ENCODE assay signal across 22 cellular contexts in genomic region chr10:78507761-78508160, GRCh38.
DNase-seq lines count a peak whose midpoint lies in the region; TF ChIP-seq lines count a peak whose summit lies in the region.
"Had no signal": no experiment of that assay in that cellular context is flagged by ENCODE, and none has a peak within 500 bp of the region (broad histone marks: within the 10 kb centered on the region; RNA-seq: fewer than 3 reads in every experiment).

No MANE protein-coding gene starts in this region.

- no peaks in the 10 kb centered on the region for H3F3A ChIP-seq in SK-N-SH (replicated peaks; ENCODE audit: insufficient read depth)

- 0 out of 2 replicates have a peak, but pooled peaks cover 7% of the 10 kb centered on the region for H3K9me3 ChIP-seq in SK-N-SH
- no peaks in the 10 kb centered on the region for H3K9me3 ChIP-seq in stomach
- no peaks in the 10 kb centered on the region for H3K9me3 ChIP-seq in tibial nerve
- H3K9me3 ChIP-seq: adrenal gland, heart left ventricle, Peyer's patch, SJCRH30 had no signal

- H3K9me3 Mint-ChIP-seq in activated T-cell treated with anti-CD3 and anti-CD28 coated beads, Interleukin-2, amount 50 U/mL, for 24 hours: no peaks in the 10 kb centered on the region
- H3K9me3 Mint-ChIP-seq: CD4-positive, alpha-beta T cell; dendritic cell treated with granulocyte-macrophage colony-stimulating factor and Interleukin-4, amounts not matched to agents 40 ng/mL and 50 ng/mL, for 4 days had no signal

- TF ChIP-seq POLR2A in stomach (IDR thresholded peaks at IDR 0.05) (no peak), tibial nerve (IDR thresholded peaks at IDR 0.05) (no peak)

- no peak for TF ChIP-seq RAD21 in SK-N-SH (IDR thresholded peaks at IDR 0.05; ENCODE audit: low read length)

- H3K79me2 ChIP-seq in SK-N-SH (ENCODE audit: insufficient read depth): no peaks in the 10 kb centered on the region

- H3K4me1 ChIP-seq in SK-N-SH (ENCODE audit: control insufficient read depth in 1 of 2, insufficient read depth in 2 of 2, low read depth in 1 of 2, low read length in 1 of 2) (peaks cover 2 to 36% of the 10 kb centered on the region in 2 experiments; a peak in 3 of 4 replicates), stomach (peaks cover 0 to 40% (median 18%) of the 10 kb centered on the region in 4 donors), tibial nerve (peaks cover 0 to 43% (median 3%) of the 10 kb centered on the region in 4 donors)
- H3K4me1 ChIP-seq: adrenal gland, Peyer's patch, SJCRH30 had no signal

- intact Hi-C loops in stomach (cut with DNase I; ENCODE audit: low total_unique reads): no loop called here

- no peak overlapping the region for H3K4me3 Mint-ChIP-seq in activated T-cell treated with anti-CD3 and anti-CD28 coated beads, Interleukin-2, amount 50 U/mL, for 24 hours
- H3K4me3 Mint-ChIP-seq: CD4-positive, alpha-beta T cell; dendritic cell treated with granulocyte-macrophage colony-stimulating factor and Interleukin-4, amounts not matched to agents 40 ng/mL and 50 ng/mL, for 4 days had no signal

- TF ChIP-seq CTCF in SK-N-SH (IDR thresholded peaks at IDR 0.05) (no peak), stomach (IDR thresholded peaks at IDR 0.05) (no peak), tibial nerve (IDR thresholded peaks at IDR 0.05) (no peak)

- DNase-seq in SK-N-SH (peak; percentile 61), ecto neural progenitor cell (ENCODE audit: low spot score) (peak; percentile 53), midbrain (lab: John Stamatoyannopoulos, UW) (peak; percentile 67), stomach (no peak), tibial nerve (ENCODE audit: low spot score in 2 of 2) (no peak)
- no peak for DNase-seq in stimulated activated CD4-positive, alpha-beta T cell treated with anti-CD3 and anti-CD28 coated beads, Interleukin-15, amount 100 ng/mL, for 24 hours
- DNase-seq in activated T-cell treated with anti-CD3 and anti-CD28 coated beads, Interleukin-2, amount 50 U/mL, for 24 hours: no peak
- DNase-seq: activated CD4-positive, alpha-beta T cell treated with anti-CD3 and anti-CD28 coated beads, Interleukin-2, amount 50 U/mL, for 1 hour; activated gamma-delta T cell; activated T-cell treated with anti-CD3 and anti-CD28 coated beads for 4 hours; adrenal gland; CD4-positive, alpha-beta T cell; DMS 273 treated with DMSO at 0.1 percent for 48 hours; heart left ventricle; MG63; NCI-H1417 treated with DMSO at 0.1 percent for 48 hours; NCI-H2107; NCI-H446 treated with DMSO at 0.1 percent for 48 hours; Peyer's patch; SJCRH30; T-helper 2 cell had no signal

- TF ChIP-seq EP300 in SK-N-SH (IDR thresholded peaks at IDR 0.05; ENCODE audit: borderline replicate concordance in 1 of 2, low read depth in 1 of 2, low read length in 1 of 2): peak in 1 of 2 experiments; percentile 40; a peak in 1 of 4 replicates
- peak; percentile 32 for TF ChIP-seq EP300 in stomach (IDR thresholded peaks at IDR 0.05)
- no peak for TF ChIP-seq EP300 in tibial nerve (IDR thresholded peaks at IDR 0.05)

- H3K4me3 ChIP-seq in SK-N-SH (ENCODE audit: low read depth in 2 of 2, low read length in 1 of 2): no peak overlapping the region
- H3K4me3 ChIP-seq in stomach: no peak overlapping the region
- no peak overlapping the region for H3K4me3 ChIP-seq in tibial nerve
- H3K4me3 ChIP-seq: adrenal gland, heart left ventricle, MG63, Peyer's patch, SJCRH30 had no signal

- H3K27me3 Mint-ChIP-seq in activated T-cell treated with anti-CD3 and anti-CD28 coated beads, Interleukin-2, amount 50 U/mL, for 24 hours: peaks cover 4% of the 10 kb centered on the region

- H3K36me3 Mint-ChIP-seq in activated T-cell treated with anti-CD3 and anti-CD28 coated beads, Interleukin-2, amount 50 U/mL, for 24 hours (ENCODE audit: low read depth): no peaks in the 10 kb centered on the region

- no peaks in the 10 kb centered on the region for H3K9me2 ChIP-seq in SK-N-SH

- H3K4me1 Mint-ChIP-seq in activated T-cell treated with anti-CD3 and anti-CD28 coated beads, Interleukin-2, amount 50 U/mL, for 24 hours (ENCODE audit: low read depth): no peaks in the 10 kb centered on the region

- H3K27ac ChIP-seq in SK-N-SH (ENCODE audit: low read depth in 2 of 2, low read length in 1 of 2) (peak overlapping the region in 1 of 2 experiments; percentile 64; a peak in 2 of 4 replicates), stomach (peak overlapping the region in 3 of 5 donors; percentile 63 to 77 (median 71)), tibial nerve (no peak overlapping the region)
- H3K27ac ChIP-seq: SJCRH30 had no signal

- no peaks in the 10 kb centered on the region for H3K27me3 ChIP-seq in SK-N-SH (ENCODE audit: insufficient read depth)
- H3K27me3 ChIP-seq in stomach: no peaks in the 10 kb centered on the region
- no peaks in the 10 kb centered on the region for H3K27me3 ChIP-seq in tibial nerve
- H3K27me3 ChIP-seq: adrenal gland, heart left ventricle, MG63, Peyer's patch, SJCRH30 had no signal

- H3K27ac Mint-ChIP-seq in activated T-cell treated with anti-CD3 and anti-CD28 coated beads, Interleukin-2, amount 50 U/mL, for 24 hours: no peak overlapping the region
- H3K27ac Mint-ChIP-seq: CD4-positive, alpha-beta T cell; dendritic cell treated with granulocyte-macrophage colony-stimulating factor and Interleukin-4, amounts not matched to agents 40 ng/mL and 50 ng/mL, for 4 days had no signal

- no peaks in the 10 kb centered on the region for H4K20me1 ChIP-seq in SK-N-SH (ENCODE audit: insufficient read depth)

- no peak overlapping the region for H3K9ac ChIP-seq in SK-N-SH

- H2AFZ ChIP-seq in SK-N-SH (ENCODE audit: low read depth): no peak overlapping the region

- POLR2A ChIA-PET in SK-N-SH (lab: Yijun Ruan, JAX): no interaction called here

- WGBS in SK-N-SH (ENCODE audit: low lambda C conversion rate): 63% methylated on average over 6 of the region's 6 CpGs
- 65 to 77% (median 76%) methylated on average over 6 of the region's 6 CpGs for WGBS in stomach, 5 donors
- WGBS in tibial nerve, 2 donors: 61 to 82% methylated on average over 6 of the region's 6 CpGs

- no peaks in the 10 kb centered on the region for H3K36me3 ChIP-seq in SK-N-SH (replicated peaks in 1 of 2; ENCODE audit: control insufficient read depth in 1 of 2, insufficient read depth in 2 of 2, low read length in 1 of 2)
- H3K36me3 ChIP-seq in stomach: no peaks in the 10 kb centered on the region
- H3K36me3 ChIP-seq in tibial nerve: no peaks in the 10 kb centered on the region
- H3K36me3 ChIP-seq: adrenal gland, heart left ventricle, MG63, Peyer's patch, SJCRH30 had no signal

- CTCF ChIA-PET in SK-N-SH (lab: Yijun Ruan, JAX): no interaction called here

- H3K4me2 ChIP-seq in SK-N-SH: no peak overlapping the region

TF ChIP-seq in SK-N-SH, 30 proteins besides CTCF, POLR2A, EP300 and RAD21:
- TF ChIP-seq MXI1 (IDR thresholded peaks at IDR 0.05; ENCODE audit: low read depth, low read length) (no peak), FOXJ3 (CRISPR knock-in tag; IDR thresholded peaks at IDR 0.05) (0 out of 2 replicates have a peak, but pooled peaks have one; percentile 35), GABPA (IDR thresholded peaks at IDR 0.05; ENCODE audit: low read depth) (no peak), RCOR1 (IDR thresholded peaks at IDR 0.05; ENCODE audit: low read length) (0 out of 2 replicates have a peak, but pooled peaks have one; percentile 17), NFIC (IDR thresholded peaks at IDR 0.05; ENCODE audit: borderline replicate concordance) (no peak), RFX5 (IDR thresholded peaks at IDR 0.05; ENCODE audit: low read length) (no peak), ZBTB33 (IDR thresholded peaks at IDR 0.05; ENCODE audit: borderline replicate concordance, low read depth) (no peak), FOSL2 (IDR thresholded peaks at IDR 0.05; ENCODE audit: borderline replicate concordance, low read depth) (no peak), POLR2AphosphoS5 (IDR thresholded peaks at IDR 0.05; ENCODE audit: low read depth, low read length) (no peak)

Comparison
In these comparisons a context has a peak if more than half of its experiments do, and no peak if none do; other contexts are left out.
1. DNase-seq: peak in SK-N-SH (single experiment), ecto neural progenitor cell (single experiment) and midbrain (single experiment); none in stomach (single experiment), stimulated activated CD4-positive, alpha-beta T cell treated with anti-CD3 and anti-CD28 coated beads, Interleukin-15, amount 100 ng/mL, for 24 hours (single experiment), tibial nerve (0 of 2) and activated T-cell treated with anti-CD3 and anti-CD28 coated beads, Interleukin-2, amount 50 U/mL, for 24 hours (single experiment).
2. H3K27ac ChIP-seq: peak in stomach (3 of 5); none in tibial nerve (0 of 4).